11 cellular contexts compared by ENCODE assay signal in genomic region chr18:2963048-2963447, GRCh38. TPM values are rescaled to one million over a fixed set of nuclear protein-coding genes. Genes with fewer than 3 reads are reported as not detected.
DNase-seq lines count a peak whose midpoint lies in the region; ATAC-seq and TF ChIP-seq lines count a peak whose summit lies in the region.
"Had no signal": no experiment of that assay in that cellular context is flagged by ENCODE, and none has a peak within 500 bp of the region (broad histone marks: within the 10 kb centered on the region; RNA-seq: fewer than 3 reads in every experiment).

No MANE protein-coding gene starts in this region.

- ATAC-seq in HG03045 (IDR thresholded peaks at IDR 0.05; ENCODE audit: unreplicated experiment): no peak

- H3K4me1 Mint-ChIP-seq in activated naive CD4-positive, alpha-beta T cell treated with anti-CD3 and anti-CD28 coated beads, Interleukin-2, amount 10 ng/mL, durations not matched to agents 7 days and 5 days: peaks cover 92% of the 10 kb centered on the region
- H3K4me1 Mint-ChIP-seq in nephron: peaks cover 39% of the 10 kb centered on the region

- 72 to 82% (median 72%) methylated on average over 3 of the region's 3 CpGs for WGBS in adrenal gland, 4 donors

- H3K9me3 ChIP-seq in SK-N-MC (ENCODE audit: low read depth, low read length) (no peaks in the 10 kb centered on the region), adrenal gland (replicated peaks in 1 of 3) (no peaks in the 10 kb centered on the region)

- H3K9ac ChIP-seq in SK-N-MC (ENCODE audit: insufficient read length): no peak overlapping the region

- DNase-seq in GM12865 (ENCODE audit: low read depth) (peak; percentile 47), SK-N-MC (ENCODE audit: low read depth, low spot score) (no peak), NOMO-1 treated with DMSO at 0.1 percent for 48 hours (lab: John Stamatoyannopoulos, UW; ENCODE audit: unreplicated experiment) (no peak), adrenal gland (no peak), D341Med (ENCODE audit: low spot score) (no peak)
- DNase-seq in activated naive CD4-positive, alpha-beta T cell treated with anti-CD3 and anti-CD28 coated beads, Interleukin-2, amount 10 ng/mL, durations not matched to agents 7 days and 5 days: peak; percentile 57
- DNase-seq: amniotic stem cell, NCI-H2029, PC-9 had no signal

- no peak for TF ChIP-seq POLR2A in adrenal gland (IDR thresholded peaks at IDR 0.05)

- peak overlapping the region; percentile 99 for H3K27ac Mint-ChIP-seq in activated naive CD4-positive, alpha-beta T cell treated with anti-CD3 and anti-CD28 coated beads, Interleukin-2, amount 10 ng/mL, durations not matched to agents 7 days and 5 days
- H3K27ac Mint-ChIP-seq in nephron: peak overlapping the region; percentile 8 to 22 (median 11)

- peak overlapping the region; percentile 54 for H3K4me3 Mint-ChIP-seq in activated naive CD4-positive, alpha-beta T cell treated with anti-CD3 and anti-CD28 coated beads, Interleukin-2, amount 10 ng/mL, durations not matched to agents 7 days and 5 days
- H3K4me3 Mint-ChIP-seq in nephron: no peak overlapping the region

- 0 out of 2 replicates have a peak overlapping the region, but pooled peaks have one; percentile 1 for H3K27ac ChIP-seq in SK-N-MC
- no peak overlapping the region for H3K27ac ChIP-seq in adrenal gland
- H3K27ac ChIP-seq: PC-9 had no signal

- H3K27me3 ChIP-seq in adrenal gland: no peaks in the 10 kb centered on the region

- TF ChIP-seq CTCF in GM12865 (IDR thresholded peaks at IDR 0.05; ENCODE audit: insufficient read depth, low read depth, low read length, missing control alignments) (no peak), nephron (IDR thresholded peaks at IDR 0.05; ENCODE audit: unreplicated experiment in 3 of 3) (no peak), adrenal gland (IDR thresholded peaks at IDR 0.05) (no peak)

- H3K27me3 Mint-ChIP-seq in activated naive CD4-positive, alpha-beta T cell treated with anti-CD3 and anti-CD28 coated beads, Interleukin-2, amount 10 ng/mL, durations not matched to agents 7 days and 5 days: no peaks in the 10 kb centered on the region
- H3K27me3 Mint-ChIP-seq in nephron (ENCODE audit: low read depth): no peaks in the 10 kb centered on the region

- intact Hi-C loops in adrenal gland (cut with DNase I): no loop called here

- CTCF ChIA-PET in activated naive CD4-positive, alpha-beta T cell treated with anti-CD3 and anti-CD28 coated beads, Interleukin-2, amount 10 ng/mL, durations not matched to agents 7 days and 5 days (lab: Charles Lee): interaction anchor here (0.9 to 5.0 kb wide), 6 partner anchors 9 to 100 kb away, joined by 3 to 27 read pairs (median 8); no protein-coding TSS in a partner anchor

- H3K4me3 ChIP-seq in GM12865 (ENCODE audit: low read depth, low read length) (no peak overlapping the region), SK-N-MC (no peak overlapping the region), adrenal gland (no peak overlapping the region)
- H3K4me3 ChIP-seq: PC-9 had no signal

- H3K36me3 Mint-ChIP-seq in activated naive CD4-positive, alpha-beta T cell treated with anti-CD3 and anti-CD28 coated beads, Interleukin-2, amount 10 ng/mL, durations not matched to agents 7 days and 5 days: peaks cover 51% of the 10 kb centered on the region
- H3K36me3 Mint-ChIP-seq in nephron (ENCODE audit: low read depth): peaks cover 13% of the 10 kb centered on the region

- H3K36me3 ChIP-seq in SK-N-MC (ENCODE audit: insufficient read depth, low read length): no peaks in the 10 kb centered on the region
- no peaks in the 10 kb centered on the region for H3K36me3 ChIP-seq in adrenal gland (replicated peaks in 1 of 2)

- H3K4me1 ChIP-seq in adrenal gland (replicated peaks in 1 of 2): peaks cover 7 to 50% of the 10 kb centered on the region in 2 donors

- H3K9me3 Mint-ChIP-seq in activated naive CD4-positive, alpha-beta T cell treated with anti-CD3 and anti-CD28 coated beads, Interleukin-2, amount 10 ng/mL, durations not matched to agents 7 days and 5 days: no peaks in the 10 kb centered on the region
- H3K9me3 Mint-ChIP-seq in nephron: no peaks in the 10 kb centered on the region

RNA-seq across cellular contexts. Expression of gene LPIN2, which starts 49.9 kb away (rescaled TPM):
- total RNA-seq in adrenal gland: 10 to 100 TPM; 22.9 to 48.6 (median 31.1) TPM
- polyA plus RNA-seq in adrenal gland: 10 to 100 TPM in 1 of 3 donors, 1 to 10 TPM in 2; 5.2 to 19.6 (median 6.6) TPM

Comparison
In these comparisons a context has a peak if more than half of its experiments do, and no peak if none do; other contexts are left out.
1. DNase-seq: peak in GM12865 (single experiment) and activated naive CD4-positive, alpha-beta T cell treated with anti-CD3 and anti-CD28 coated beads, Interleukin-2, amount 10 ng/mL, durations not matched to agents 7 days and 5 days (single experiment); none in SK-N-MC (single experiment), NOMO-1 treated with DMSO at 0.1 percent for 48 hours (single experiment), adrenal gland (0 of 7) and D341Med (single experiment).